Comparison of ENCODE assay signal across 1 cellular context in genomic region chr4:118904935-118905334, GRCh38.
TF ChIP-seq lines count a peak whose summit lies in the region.

No MANE protein-coding gene starts in this region.

TF ChIP-seq in HepG2, 621 proteins besides CTCF, POLR2A, EP300 and RAD21 (continued from another document):
- TF ChIP-seq, protein P1, sequence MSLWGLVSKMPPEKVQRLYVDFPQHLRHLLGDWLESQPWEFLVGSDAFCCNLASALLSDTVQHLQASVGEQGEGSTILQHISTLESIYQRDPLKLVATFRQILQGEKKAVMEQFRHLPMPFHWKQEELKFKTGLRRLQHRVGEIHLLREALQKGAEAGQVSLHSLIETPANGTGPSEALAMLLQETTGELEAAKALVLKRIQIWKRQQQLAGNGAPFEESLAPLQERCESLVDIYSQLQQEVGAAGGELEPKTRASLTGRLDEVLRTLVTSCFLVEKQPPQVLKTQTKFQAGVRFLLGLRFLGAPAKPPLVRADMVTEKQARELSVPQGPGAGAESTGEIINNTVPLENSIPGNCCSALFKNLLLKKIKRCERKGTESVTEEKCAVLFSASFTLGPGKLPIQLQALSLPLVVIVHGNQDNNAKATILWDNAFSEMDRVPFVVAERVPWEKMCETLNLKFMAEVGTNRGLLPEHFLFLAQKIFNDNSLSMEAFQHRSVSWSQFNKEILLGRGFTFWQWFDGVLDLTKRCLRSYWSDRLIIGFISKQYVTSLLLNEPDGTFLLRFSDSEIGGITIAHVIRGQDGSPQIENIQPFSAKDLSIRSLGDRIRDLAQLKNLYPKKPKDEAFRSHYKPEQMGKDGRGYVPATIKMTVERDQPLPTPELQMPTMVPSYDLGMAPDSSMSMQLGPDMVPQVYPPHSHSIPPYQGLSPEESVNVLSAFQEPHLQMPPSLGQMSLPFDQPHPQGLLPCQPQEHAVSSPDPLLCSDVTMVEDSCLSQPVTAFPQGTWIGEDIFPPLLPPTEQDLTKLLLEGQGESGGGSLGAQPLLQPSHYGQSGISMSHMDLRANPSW (CRISPR knock-in tag; IDR thresholded peaks at IDR 0.05; ENCODE audit: borderline replicate concordance) = no peak
- TF ChIP-seq, protein P2, sequence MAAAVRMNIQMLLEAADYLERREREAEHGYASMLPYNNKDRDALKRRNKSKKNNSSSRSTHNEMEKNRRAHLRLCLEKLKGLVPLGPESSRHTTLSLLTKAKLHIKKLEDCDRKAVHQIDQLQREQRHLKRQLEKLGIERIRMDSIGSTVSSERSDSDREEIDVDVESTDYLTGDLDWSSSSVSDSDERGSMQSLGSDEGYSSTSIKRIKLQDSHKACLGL (CRISPR knock-in tag; IDR thresholded peaks at IDR 0.05) = no peak
- TF ChIP-seq ZNF337 (CRISPR knock-in tag; IDR thresholded peaks at IDR 0.05; ENCODE audit: borderline replicate concordance, low read depth) (no peak), CCAR2 (optimal IDR thresholded peaks at IDR 0.05; ENCODE audit: low read depth, low read length) (no peak), PHF20 (CRISPR knock-in tag; IDR thresholded peaks at IDR 0.05) (no peak), JARID2 (CRISPR knock-in tag; IDR thresholded peaks at IDR 0.05; ENCODE audit: insufficient replicate concordance) (no peak), TAF1 (CRISPR knock-in tag; IDR thresholded peaks at IDR 0.05) (no peak), TEAD2 (CRISPR knock-in tag; IDR thresholded peaks at IDR 0.05) (no peak), ZNF362 (CRISPR knock-in tag; IDR thresholded peaks at IDR 0.05; ENCODE audit: borderline replicate concordance) (no peak), ZNF558 (CRISPR knock-in tag; IDR thresholded peaks at IDR 0.05; ENCODE audit: borderline replicate concordance) (no peak), THRA (CRISPR knock-in tag; IDR thresholded peaks at IDR 0.05; ENCODE audit: borderline replicate concordance) (no peak), E2F2 (CRISPR knock-in tag; IDR thresholded peaks at IDR 0.05; ENCODE audit: borderline replicate concordance) (no peak), MAZ (IDR thresholded peaks at IDR 0.05; ENCODE audit: borderline replicate concordance, low read depth, low read length) (no peak), MAZ (CRISPR knock-in tag; IDR thresholded peaks at IDR 0.05; ENCODE audit: low read depth) (no peak), ZNF451 (CRISPR knock-in tag; IDR thresholded peaks at IDR 0.05) (no peak), GMEB1 (CRISPR knock-in tag; IDR thresholded peaks at IDR 0.05; ENCODE audit: borderline replicate concordance) (no peak)
- TF ChIP-seq, protein P3, sequence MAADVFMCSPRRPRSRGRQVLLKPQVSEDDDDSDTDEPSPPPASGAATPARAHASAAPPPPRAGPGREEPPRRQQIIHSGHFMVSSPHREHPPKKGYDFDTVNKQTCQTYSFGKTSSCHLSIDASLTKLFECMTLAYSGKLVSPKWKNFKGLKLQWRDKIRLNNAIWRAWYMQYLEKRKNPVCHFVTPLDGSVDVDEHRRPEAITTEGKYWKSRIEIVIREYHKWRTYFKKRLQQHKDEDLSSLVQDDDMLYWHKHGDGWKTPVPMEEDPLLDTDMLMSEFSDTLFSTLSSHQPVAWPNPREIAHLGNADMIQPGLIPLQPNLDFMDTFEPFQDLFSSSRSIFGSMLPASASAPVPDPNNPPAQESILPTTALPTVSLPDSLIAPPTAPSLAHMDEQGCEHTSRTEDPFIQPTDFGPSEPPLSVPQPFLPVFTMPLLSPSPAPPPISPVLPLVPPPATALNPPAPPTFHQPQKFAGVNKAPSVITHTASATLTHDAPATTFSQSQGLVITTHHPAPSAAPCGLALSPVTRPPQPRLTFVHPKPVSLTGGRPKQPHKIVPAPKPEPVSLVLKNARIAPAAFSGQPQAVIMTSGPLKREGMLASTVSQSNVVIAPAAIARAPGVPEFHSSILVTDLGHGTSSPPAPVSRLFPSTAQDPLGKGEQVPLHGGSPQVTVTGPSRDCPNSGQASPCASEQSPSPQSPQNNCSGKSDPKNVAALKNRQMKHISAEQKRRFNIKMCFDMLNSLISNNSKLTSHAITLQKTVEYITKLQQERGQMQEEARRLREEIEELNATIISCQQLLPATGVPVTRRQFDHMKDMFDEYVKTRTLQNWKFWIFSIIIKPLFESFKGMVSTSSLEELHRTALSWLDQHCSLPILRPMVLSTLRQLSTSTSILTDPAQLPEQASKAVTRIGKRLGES (CRISPR knock-in tag; IDR thresholded peaks at IDR 0.05; ENCODE audit: borderline replicate concordance) = no peak
